1 cellular context compared by ENCODE assay signal in genomic region chr14:49879683-49880204, GRCh38.
A peak's percentile ranks its signal among the peaks of the same experiment; 100 is the strongest.
TF ChIP-seq lines count a peak whose summit lies in the region.

No MANE protein-coding gene starts in this region.

TF ChIP-seq in K562, 482 proteins besides CTCF, POLR2A, EP300 and RAD21 (continued from another document and continues in another):
- TF ChIP-seq GTF3C2 (IDR thresholded peaks at IDR 0.05; ENCODE audit: borderline replicate concordance, extremely low read depth, insufficient read length) (no peak), ZNF740 (CRISPR knock-in tag; IDR thresholded peaks at IDR 0.05) (no peak), ZNF740 (tag; IDR thresholded peaks at IDR 0.05) (no peak), FOXA3 (CRISPR knock-in tag; conservative IDR thresholded peaks at IDR 0.05 in 1 of 2, IDR thresholded peaks at IDR 0.05 in 1 of 2) (peak; percentile 18 to 75; a peak in 1 of 4 replicates), ESRRA (IDR thresholded peaks at IDR 0.05; ENCODE audit: borderline replicate concordance, low read depth) (no peak), ZNF24 (IDR thresholded peaks at IDR 0.05) (no peak), AFF1 (IDR thresholded peaks at IDR 0.05; ENCODE audit: low read depth in 1 of 2, partially characterized antibody in 2 of 2) (no peak), XRCC4 (IDR thresholded peaks at IDR 0.05; ENCODE audit: extremely low read depth, insufficient read depth, insufficient read length) (no peak), TFAP4 (CRISPR knock-in tag; IDR thresholded peaks at IDR 0.05; ENCODE audit: borderline replicate concordance) (peak; percentile 92), ZFX (CRISPR knock-in tag; IDR thresholded peaks at IDR 0.05) (peak; percentile 75), TCF3 (CRISPR knock-in tag; IDR thresholded peaks at IDR 0.05) (peak; percentile 24; the same call in 1 of the 2 replicates), E4F1 (CRISPR knock-in tag; IDR thresholded peaks at IDR 0.05; ENCODE audit: borderline replicate concordance) (no peak), DPF2 (IDR thresholded peaks at IDR 0.05) (no peak), TFE3 (CRISPR knock-in tag; IDR thresholded peaks at IDR 0.05) (no peak), HNRNPH1 (optimal IDR thresholded peaks at IDR 0.05; ENCODE audit: low read depth, low read length) (no peak), IRF2 (CRISPR knock-in tag; IDR thresholded peaks at IDR 0.05) (no peak), BDP1 (IDR thresholded peaks at IDR 0.05; ENCODE audit: insufficient read depth, insufficient read length) (no peak), SMARCC2 (IDR thresholded peaks at IDR 0.05; ENCODE audit: low read depth) (no peak), NFIC (IDR thresholded peaks at IDR 0.05) (no peak), CBFA2T2 (conservative IDR thresholded peaks at IDR 0.05) (0 out of 2 replicates have a peak, but pooled peaks have one; percentile 30), CBX2 (IDR thresholded peaks at IDR 0.05; ENCODE audit: insufficient read depth, low read length, poor library complexity, severe bottlenecking) (no peak), ARID1B (IDR thresholded peaks at IDR 0.05) (peak; percentile 53), ZNF398 (CRISPR knock-in tag; IDR thresholded peaks at IDR 0.05) (no peak), GTF2F1 (IDR thresholded peaks at IDR 0.05; ENCODE audit: low read depth, low read length) (no peak), HSF4 (CRISPR knock-in tag; IDR thresholded peaks at IDR 0.05; ENCODE audit: borderline replicate concordance) (no peak), FOXO4 (CRISPR knock-in tag; IDR thresholded peaks at IDR 0.05) (no peak), SMAD1 (IDR thresholded peaks at IDR 0.05; ENCODE audit: low read depth, low read length, partially characterized antibody) (no peak), CGGBP1 (CRISPR knock-in tag; IDR thresholded peaks at IDR 0.05) (no peak), BHLHE40 (IDR thresholded peaks at IDR 0.05; ENCODE audit: low read length) (peak; percentile 40; the same call in 1 of the 2 replicates), ARNT (IDR thresholded peaks at IDR 0.05) (no peak), PHF20 (IDR thresholded peaks at IDR 0.05; ENCODE audit: partially characterized antibody) (no peak), E2F3 (CRISPR knock-in tag; IDR thresholded peaks at IDR 0.05) (no peak), NCOA4 (IDR thresholded peaks at IDR 0.05; ENCODE audit: partially characterized antibody) (no peak), MAFF (IDR thresholded peaks at IDR 0.05; ENCODE audit: low read length) (no peak), MNT (conservative IDR thresholded peaks at IDR 0.05) (no peak; a peak in 1 of 4 replicates), ELK1 (CRISPR knock-in tag; IDR thresholded peaks at IDR 0.05) (no peak), E2F1 (CRISPR knock-in tag; IDR thresholded peaks at IDR 0.05) (no peak), MTA1 (IDR thresholded peaks at IDR 0.05; ENCODE audit: borderline replicate concordance) (no peak), MAZ (CRISPR knock-in tag; conservative IDR thresholded peaks at IDR 0.05 in 1 of 2, IDR thresholded peaks at IDR 0.05 in 1 of 2) (peak in 1 of 2 experiments; percentile 43; a peak in 1 of 4 replicates)
